ENCODE assay signal across 9 cellular contexts in the genomic region with DNA sequence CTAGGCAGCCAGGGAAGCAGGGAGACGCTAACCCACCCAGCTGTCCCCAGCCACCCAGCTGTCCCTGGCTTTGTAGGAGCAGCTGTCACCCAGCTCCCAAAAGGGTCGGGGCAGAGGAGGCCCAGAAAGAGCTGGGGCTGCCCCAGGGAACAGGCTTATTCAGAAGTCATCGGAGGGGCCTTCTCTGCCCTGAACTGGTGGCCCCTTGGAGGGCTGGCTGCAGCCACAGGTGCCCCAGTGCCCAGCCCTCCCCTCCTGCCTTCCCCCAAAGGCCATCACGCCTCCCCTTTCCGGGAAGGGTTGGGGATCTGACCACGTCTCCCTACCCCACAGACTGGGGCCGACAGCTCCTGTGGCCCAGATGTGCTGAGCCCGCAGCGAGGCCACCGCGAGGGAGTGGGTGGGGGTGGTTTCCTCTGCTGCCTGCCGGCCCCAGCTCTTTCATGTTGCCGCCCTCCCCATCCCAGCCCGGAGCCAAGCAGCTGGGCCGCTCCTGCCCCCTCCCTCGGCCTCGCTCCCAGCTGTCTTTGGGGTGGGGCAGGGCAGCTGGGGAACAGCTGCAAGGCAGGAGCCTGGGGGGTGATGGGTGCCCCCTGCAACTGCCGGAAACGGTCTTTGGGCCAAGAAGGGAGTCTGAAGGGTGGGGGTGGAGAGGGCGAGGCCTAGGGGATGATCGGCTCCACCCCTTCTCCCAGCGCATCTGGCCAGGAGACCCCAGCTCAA. TPM values are rescaled to one million over a fixed set of nuclear protein-coding genes. Genes with fewer than 3 reads are reported as not detected.
DNase-seq lines count a peak whose midpoint lies in the region; ATAC-seq and TF ChIP-seq lines count a peak whose summit lies in the region.
"Had no signal": no experiment of that assay in that cellular context is flagged by ENCODE, and none has a peak within 500 bp of the region (broad histone marks: within the 10 kb centered on the region; RNA-seq: fewer than 3 reads in every experiment).

No MANE protein-coding gene starts in this region.

- H3K36me3 Mint-ChIP-seq in activated naive CD4-positive, alpha-beta T cell treated with anti-CD3 and anti-CD28 coated beads, Interleukin-2, amount 50 U/mL, for 24 hours = peaks cover 6% of the 10 kb centered on the region

- peaks cover 0 to 23% (median 0%) of the 10 kb centered on the region in 3 donors for H3K36me3 ChIP-seq in Peyer's patch

- H3K4me3 Mint-ChIP-seq in activated naive CD4-positive, alpha-beta T cell treated with anti-CD3 and anti-CD28 coated beads, Interleukin-2, amount 50 U/mL, for 24 hours = peak overlapping the region; percentile 52

- no peaks in the 10 kb centered on the region for H3K9me3 ChIP-seq in Peyer's patch

- H3K9me3 Mint-ChIP-seq in activated naive CD4-positive, alpha-beta T cell treated with anti-CD3 and anti-CD28 coated beads, Interleukin-2, amount 50 U/mL, for 24 hours = no peaks in the 10 kb centered on the region

- DNase-seq in NCI-H748 (lab: John Stamatoyannopoulos, UW; ENCODE audit: unreplicated experiment) = peak; percentile 7
- no peak for DNase-seq in NCI-H748 treated with DMSO at 0.1 percent for 48 hours (lab: John Stamatoyannopoulos, UW)
- DNase-seq in Peyer's patch = peak; percentile 74 to 86 (median 82)
- peak; percentile 73 to 82 for DNase-seq in stimulated activated CD8-positive, alpha-beta memory T cell treated with anti-CD3 and anti-CD28 coated beads, Interleukin-15, amount 100 ng/mL, for 48 hours (ENCODE audit: low read depth in 2 of 2)
- no peak for DNase-seq in NCI-H446 (lab: John Stamatoyannopoulos, UW)

- peaks cover 9 to 60% (median 19%) of the 10 kb centered on the region in 4 donors for H3K4me1 ChIP-seq in Peyer's patch

- peak overlapping the region; percentile 38 for H3K27ac Mint-ChIP-seq in activated naive CD4-positive, alpha-beta T cell treated with anti-CD3 and anti-CD28 coated beads, Interleukin-2, amount 50 U/mL, for 24 hours

- TF ChIP-seq CTCF in Peyer's patch (IDR thresholded peaks at IDR 0.05) = no peak

- TF ChIP-seq POLR2A in Peyer's patch (IDR thresholded peaks at IDR 0.05) = no peak

- peaks cover 36% of the 10 kb centered on the region for H3K4me1 Mint-ChIP-seq in activated naive CD4-positive, alpha-beta T cell treated with anti-CD3 and anti-CD28 coated beads, Interleukin-2, amount 50 U/mL, for 24 hours

- ATAC-seq in HG02973 (IDR thresholded peaks at IDR 0.05; ENCODE audit: unreplicated experiment) = peak; percentile 64

- peak overlapping the region; percentile 7 to 37 (median 20) for H3K4me3 ChIP-seq in Peyer's patch

- H3K27ac ChIP-seq in Peyer's patch (peak overlapping the region; percentile 14 to 77 (median 68)), layer of hippocampus (ENCODE audit: low read depth, low read length) (peak overlapping the region; percentile 44)
- H3K27ac ChIP-seq: C4-2B had no signal

- no peaks in the 10 kb centered on the region for H3K27me3 ChIP-seq in Peyer's patch
- H3K27me3 ChIP-seq in layer of hippocampus (ENCODE audit: control insufficient read depth, insufficient read depth, low read length) = no peaks in the 10 kb centered on the region

- no peaks in the 10 kb centered on the region for H3K27me3 Mint-ChIP-seq in activated naive CD4-positive, alpha-beta T cell treated with anti-CD3 and anti-CD28 coated beads, Interleukin-2, amount 50 U/mL, for 24 hours

RNA-seq across cellular contexts. Expression of a gene that starts 16.8 kb away (rescaled TPM):
- 100 to 1,000 TPM in 3 of 4 donors, 10 to 100 TPM in 1; 88.3 to 154 (median 119) TPM for total RNA-seq in Peyer's patch

RNA-seq across cellular contexts. Expression of a gene that starts 53.1 kb away (rescaled TPM):
- 1 to 10 TPM; 1.4 to 9.1 (median 2.4) TPM for total RNA-seq in Peyer's patch

RNA-seq across cellular contexts. Expression of a gene that starts 53.4 kb away (rescaled TPM):
- total RNA-seq in Peyer's patch = 10 to 100 TPM in 1 of 4 donors, 1 to 10 TPM in 3; 1.9 to 37.1 (median 8.0) TPM

Comparison
In these comparisons a context has a peak if more than half of its experiments do, and no peak if none do; other contexts are left out.
1. DNase-seq: peak in NCI-H748 (single experiment), Peyer's patch (3 of 3) and stimulated activated CD8-positive, alpha-beta memory T cell treated with anti-CD3 and anti-CD28 coated beads, Interleukin-15, amount 100 ng/mL, for 48 hours (2 of 2); none in NCI-H748 treated with DMSO at 0.1 percent for 48 hours (single experiment) and NCI-H446 (0 of 2).